In the genomic region with DNA sequence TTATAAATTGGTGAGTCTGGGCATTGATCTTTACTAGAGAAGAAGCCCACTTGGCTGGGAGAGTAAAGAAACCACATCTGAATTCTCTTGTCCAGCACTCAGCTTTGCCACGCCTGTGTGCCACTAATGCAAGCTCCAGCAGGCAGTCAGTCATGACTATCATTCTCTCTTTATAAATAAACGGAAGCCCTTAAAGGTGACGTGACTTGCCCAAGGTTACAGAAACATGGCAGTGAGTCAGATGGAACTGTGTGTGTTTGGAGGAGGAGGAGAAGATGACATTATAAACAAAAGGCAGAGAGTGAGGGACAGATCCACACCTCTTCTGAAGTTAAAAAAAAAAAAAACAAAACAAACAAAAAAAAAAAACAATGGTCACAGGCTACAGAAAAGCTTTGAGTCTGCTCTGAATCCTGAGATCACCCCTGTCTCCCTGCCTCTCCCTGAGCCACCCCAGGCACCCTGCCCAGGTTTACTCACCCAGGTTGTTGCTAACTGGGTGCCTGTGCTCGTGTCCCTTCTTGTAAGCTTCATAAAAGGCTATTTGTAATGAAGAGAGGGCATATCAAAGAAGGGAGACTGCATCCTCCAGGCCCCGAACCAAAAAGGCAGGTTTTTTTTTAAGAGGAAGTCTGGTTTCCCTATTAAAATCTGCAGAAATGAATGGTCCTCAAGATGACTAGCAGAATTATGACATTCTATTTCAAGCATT, we compare ENCODE assay signal across 1 cellular context.
TF ChIP-seq lines count a peak whose summit lies in the region.

No MANE protein-coding gene starts in this region.

TF ChIP-seq in HEK293, 187 proteins besides CTCF, POLR2A, EP300 and RAD21 (continued from another document):
- TF ChIP-seq, protein P1, sequence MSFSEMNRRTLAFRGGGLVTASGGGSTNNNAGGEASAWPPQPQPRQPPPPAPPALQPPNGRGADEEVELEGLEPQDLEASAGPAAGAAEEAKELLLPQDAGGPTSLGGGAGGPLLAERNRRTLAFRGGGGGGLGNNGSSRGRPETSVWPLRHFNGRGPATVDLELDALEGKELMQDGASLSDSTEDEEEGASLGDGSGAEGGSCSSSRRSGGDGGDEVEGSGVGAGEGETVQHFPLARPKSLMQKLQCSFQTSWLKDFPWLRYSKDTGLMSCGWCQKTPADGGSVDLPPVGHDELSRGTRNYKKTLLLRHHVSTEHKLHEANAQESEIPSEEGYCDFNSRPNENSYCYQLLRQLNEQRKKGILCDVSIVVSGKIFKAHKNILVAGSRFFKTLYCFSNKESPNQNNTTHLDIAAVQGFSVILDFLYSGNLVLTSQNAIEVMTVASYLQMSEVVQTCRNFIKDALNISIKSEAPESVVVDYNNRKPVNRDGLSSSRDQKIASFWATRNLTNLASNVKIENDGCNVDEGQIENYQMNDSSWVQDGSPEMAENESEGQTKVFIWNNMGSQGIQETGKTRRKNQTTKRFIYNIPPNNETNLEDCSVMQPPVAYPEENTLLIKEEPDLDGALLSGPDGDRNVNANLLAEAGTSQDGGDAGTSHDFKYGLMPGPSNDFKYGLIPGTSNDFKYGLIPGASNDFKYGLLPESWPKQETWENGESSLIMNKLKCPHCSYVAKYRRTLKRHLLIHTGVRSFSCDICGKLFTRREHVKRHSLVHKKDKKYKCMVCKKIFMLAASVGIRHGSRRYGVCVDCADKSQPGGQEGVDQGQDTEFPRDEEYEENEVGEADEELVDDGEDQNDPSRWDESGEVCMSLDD (tag by site-specific recombination; IDR thresholded peaks at IDR 0.05), result no peak
- TF ChIP-seq ZNF670 (tag by site-specific recombination; IDR thresholded peaks at IDR 0.05; ENCODE audit: low read depth), result no peak
- no peak for TF ChIP-seq HOXA7 (CRISPR knock-in tag; IDR thresholded peaks at IDR 0.05; ENCODE audit: borderline replicate concordance)
- TF ChIP-seq SP7 (tag by site-specific recombination; IDR thresholded peaks at IDR 0.05), result 0 out of 2 replicates have a peak, but pooled peaks have one; percentile 28
- TF ChIP-seq, protein P2, sequence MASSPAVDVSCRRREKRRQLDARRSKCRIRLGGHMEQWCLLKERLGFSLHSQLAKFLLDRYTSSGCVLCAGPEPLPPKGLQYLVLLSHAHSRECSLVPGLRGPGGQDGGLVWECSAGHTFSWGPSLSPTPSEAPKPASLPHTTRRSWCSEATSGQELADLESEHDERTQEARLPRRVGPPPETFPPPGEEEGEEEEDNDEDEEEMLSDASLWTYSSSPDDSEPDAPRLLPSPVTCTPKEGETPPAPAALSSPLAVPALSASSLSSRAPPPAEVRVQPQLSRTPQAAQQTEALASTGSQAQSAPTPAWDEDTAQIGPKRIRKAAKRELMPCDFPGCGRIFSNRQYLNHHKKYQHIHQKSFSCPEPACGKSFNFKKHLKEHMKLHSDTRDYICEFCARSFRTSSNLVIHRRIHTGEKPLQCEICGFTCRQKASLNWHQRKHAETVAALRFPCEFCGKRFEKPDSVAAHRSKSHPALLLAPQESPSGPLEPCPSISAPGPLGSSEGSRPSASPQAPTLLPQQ (tag by site-specific recombination; IDR thresholded peaks at IDR 0.05), result no peak
- TF ChIP-seq BCL11B (tag by site-specific recombination; IDR thresholded peaks at IDR 0.05; ENCODE audit: low read depth), result no peak
- TF ChIP-seq ZNF629 (tag by site-specific recombination; IDR thresholded peaks at IDR 0.05), result peak; percentile 78
- TF ChIP-seq, protein P3, sequence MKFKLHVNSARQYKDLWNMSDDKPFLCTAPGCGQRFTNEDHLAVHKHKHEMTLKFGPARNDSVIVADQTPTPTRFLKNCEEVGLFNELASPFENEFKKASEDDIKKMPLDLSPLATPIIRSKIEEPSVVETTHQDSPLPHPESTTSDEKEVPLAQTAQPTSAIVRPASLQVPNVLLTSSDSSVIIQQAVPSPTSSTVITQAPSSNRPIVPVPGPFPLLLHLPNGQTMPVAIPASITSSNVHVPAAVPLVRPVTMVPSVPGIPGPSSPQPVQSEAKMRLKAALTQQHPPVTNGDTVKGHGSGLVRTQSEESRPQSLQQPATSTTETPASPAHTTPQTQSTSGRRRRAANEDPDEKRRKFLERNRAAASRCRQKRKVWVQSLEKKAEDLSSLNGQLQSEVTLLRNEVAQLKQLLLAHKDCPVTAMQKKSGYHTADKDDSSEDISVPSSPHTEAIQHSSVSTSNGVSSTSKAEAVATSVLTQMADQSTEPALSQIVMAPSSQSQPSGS (tag by site-specific recombination; IDR thresholded peaks at IDR 0.05; ENCODE audit: low read depth), result peak; percentile 31; the same call in 1 of the 2 replicates
- TF ChIP-seq ZNF335 (tag by site-specific recombination; conservative IDR thresholded peaks at IDR 0.05), result peak; percentile 49
- no peak for TF ChIP-seq MYNN (tag by site-specific recombination; IDR thresholded peaks at IDR 0.05; ENCODE audit: borderline replicate concordance)
- TF ChIP-seq ZNF366 (tag by site-specific recombination; conservative IDR thresholded peaks at IDR 0.05), result peak; percentile 27; the same call in 1 of the 2 replicates
- TF ChIP-seq, protein P4, sequence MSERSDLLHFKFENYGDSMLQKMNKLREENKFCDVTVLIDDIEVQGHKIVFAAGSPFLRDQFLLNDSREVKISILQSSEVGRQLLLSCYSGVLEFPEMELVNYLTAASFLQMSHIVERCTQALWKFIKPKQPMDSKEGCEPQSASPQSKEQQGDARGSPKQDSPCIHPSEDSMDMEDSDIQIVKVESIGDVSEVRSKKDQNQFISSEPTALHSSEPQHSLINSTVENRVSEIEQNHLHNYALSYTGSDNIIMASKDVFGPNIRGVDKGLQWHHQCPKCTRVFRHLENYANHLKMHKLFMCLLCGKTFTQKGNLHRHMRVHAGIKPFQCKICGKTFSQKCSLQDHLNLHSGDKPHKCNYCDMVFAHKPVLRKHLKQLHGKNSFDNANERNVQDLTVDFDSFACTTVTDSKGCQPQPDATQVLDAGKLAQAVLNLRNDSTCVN (tag by site-specific recombination; optimal IDR thresholded peaks at IDR 0.05), result no peak
- no peak for TF ChIP-seq ZSCAN23 (tag by site-specific recombination; IDR thresholded peaks at IDR 0.05)
- TF ChIP-seq, protein P5, sequence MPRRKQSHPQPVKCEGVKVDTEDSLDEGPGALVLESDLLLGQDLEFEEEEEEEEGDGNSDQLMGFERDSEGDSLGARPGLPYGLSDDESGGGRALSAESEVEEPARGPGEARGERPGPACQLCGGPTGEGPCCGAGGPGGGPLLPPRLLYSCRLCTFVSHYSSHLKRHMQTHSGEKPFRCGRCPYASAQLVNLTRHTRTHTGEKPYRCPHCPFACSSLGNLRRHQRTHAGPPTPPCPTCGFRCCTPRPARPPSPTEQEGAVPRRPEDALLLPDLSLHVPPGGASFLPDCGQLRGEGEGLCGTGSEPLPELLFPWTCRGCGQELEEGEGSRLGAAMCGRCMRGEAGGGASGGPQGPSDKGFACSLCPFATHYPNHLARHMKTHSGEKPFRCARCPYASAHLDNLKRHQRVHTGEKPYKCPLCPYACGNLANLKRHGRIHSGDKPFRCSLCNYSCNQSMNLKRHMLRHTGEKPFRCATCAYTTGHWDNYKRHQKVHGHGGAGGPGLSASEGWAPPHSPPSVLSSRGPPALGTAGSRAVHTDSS (tag by site-specific recombination; IDR thresholded peaks at IDR 0.05), result peak; percentile 63
- TF ChIP-seq, protein P6, sequence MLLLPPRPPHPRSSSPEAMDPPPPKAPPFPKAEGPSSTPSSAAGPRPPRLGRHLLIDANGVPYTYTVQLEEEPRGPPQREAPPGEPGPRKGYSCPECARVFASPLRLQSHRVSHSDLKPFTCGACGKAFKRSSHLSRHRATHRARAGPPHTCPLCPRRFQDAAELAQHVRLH (tag by site-specific recombination; IDR thresholded peaks at IDR 0.05), result no peak
- no peak for TF ChIP-seq SETDB1 (IDR thresholded peaks at IDR 0.05; ENCODE audit: insufficient read length, low read length)
- no peak for TF ChIP-seq ZNF561 (tag by site-specific recombination; IDR thresholded peaks at IDR 0.05; ENCODE audit: borderline replicate concordance)
- TF ChIP-seq FEZF1 (tag by site-specific recombination; IDR thresholded peaks at IDR 0.05), result 0 out of 2 replicates have a peak, but pooled peaks have one; percentile 22
- no peak for TF ChIP-seq ZNF837 (tag by site-specific recombination; IDR thresholded peaks at IDR 0.05)
- TF ChIP-seq PRDM1 (tag by site-specific recombination; IDR thresholded peaks at IDR 0.05), result no peak
- TF ChIP-seq ZNF223 (tag by site-specific recombination; IDR thresholded peaks at IDR 0.05), result no peak
- TF ChIP-seq ZNF747 (tag by site-specific recombination; IDR thresholded peaks at IDR 0.05), result no peak
- TF ChIP-seq, protein P7, sequence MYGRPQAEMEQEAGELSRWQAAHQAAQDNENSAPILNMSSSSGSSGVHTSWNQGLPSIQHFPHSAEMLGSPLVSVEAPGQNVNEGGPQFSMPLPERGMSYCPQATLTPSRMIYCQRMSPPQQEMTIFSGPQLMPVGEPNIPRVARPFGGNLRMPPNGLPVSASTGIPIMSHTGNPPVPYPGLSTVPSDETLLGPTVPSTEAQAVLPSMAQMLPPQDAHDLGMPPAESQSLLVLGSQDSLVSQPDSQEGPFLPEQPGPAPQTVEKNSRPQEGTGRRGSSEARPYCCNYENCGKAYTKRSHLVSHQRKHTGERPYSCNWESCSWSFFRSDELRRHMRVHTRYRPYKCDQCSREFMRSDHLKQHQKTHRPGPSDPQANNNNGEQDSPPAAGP (tag by site-specific recombination; IDR thresholded peaks at IDR 0.05), result 0 out of 2 replicates have a peak, but pooled peaks have one; percentile 24
- no peak for TF ChIP-seq ZNF10 (tag by site-specific recombination; IDR thresholded peaks at IDR 0.05)
